ENCODE assay signal across 11 cellular contexts in the genomic region with DNA sequence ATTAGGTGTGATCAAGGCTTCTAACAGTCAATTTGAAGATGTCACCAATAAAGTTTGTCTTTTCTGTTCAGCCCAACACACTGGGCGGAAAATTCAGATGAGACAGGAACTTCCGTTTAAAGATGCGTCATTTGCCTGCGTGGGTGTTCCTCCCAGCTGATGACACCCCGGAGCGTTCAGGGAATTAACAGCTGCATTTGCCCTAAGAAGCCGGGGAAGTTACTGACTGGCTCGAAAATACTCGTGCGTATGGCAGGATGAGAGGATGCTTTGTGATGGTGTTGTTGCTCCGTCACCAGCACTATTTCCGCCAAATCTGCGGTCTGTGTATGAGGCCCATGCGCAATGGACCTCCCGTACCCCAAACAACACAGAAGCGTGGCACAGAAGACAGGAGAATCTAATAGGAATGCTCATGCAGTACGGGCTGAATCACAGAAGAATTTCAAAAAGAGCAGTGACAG. TPM values are rescaled to one million over a fixed set of nuclear protein-coding genes. Genes with fewer than 3 reads are reported as not detected.
DNase-seq lines count a peak whose midpoint lies in the region; ATAC-seq lines count a peak whose summit lies in the region.
"Had no signal": no experiment of that assay in that cellular context is flagged by ENCODE, and none has a peak within 500 bp of the region (broad histone marks: within the 10 kb centered on the region; RNA-seq: fewer than 3 reads in every experiment).

No MANE protein-coding gene starts in this region.

- H3K27ac Mint-ChIP-seq in dendritic cell treated with granulocyte-macrophage colony-stimulating factor and Interleukin-4, amounts not matched to agents 40 ng/mL and 50 ng/mL, for 4 days: peak overlapping the region; percentile 96
- H3K27ac Mint-ChIP-seq: activated naive CD4-positive, alpha-beta T cell treated with anti-CD3 and anti-CD28 coated beads, Interleukin-2, amount 50 U/mL, for 24 hours had no signal

- no peak overlapping the region for H3K4me3 Mint-ChIP-seq in dendritic cell treated with granulocyte-macrophage colony-stimulating factor and Interleukin-4, amounts not matched to agents 40 ng/mL and 50 ng/mL, for 4 days
- H3K4me3 Mint-ChIP-seq: activated naive CD4-positive, alpha-beta T cell treated with anti-CD3 and anti-CD28 coated beads, Interleukin-2, amount 50 U/mL, for 24 hours had no signal

- intact Hi-C loops in dendritic cell treated with granulocyte-macrophage colony-stimulating factor and Interleukin-4, amounts not matched to agents 40 ng/mL and 50 ng/mL, for 4 days (cut with micrococcal nuclease): no loop called here

- peak; percentile 43 for DNase-seq in ELR (ENCODE audit: low read depth)
- peak; percentile 75 for DNase-seq in NOMO-1 treated with DMSO at 0.1 percent for 48 hours (lab: John Stamatoyannopoulos, UW; ENCODE audit: unreplicated experiment)
- peak; percentile 75 for DNase-seq in occipital lobe (lab: John Stamatoyannopoulos, UW)
- no peak for DNase-seq in HUDEP-2 (lab: John Stamatoyannopoulos, UW; ENCODE audit: unreplicated experiment in 76 of 76)
- DNase-seq in NCI-H1417 (lab: John Stamatoyannopoulos, UW): no peak
- no peak for DNase-seq in NCI-H1694 (lab: John Stamatoyannopoulos, UW)
- DNase-seq: NCI-H2029 had no signal

- peaks cover 78% of the 10 kb centered on the region for H3K4me1 Mint-ChIP-seq in dendritic cell treated with granulocyte-macrophage colony-stimulating factor and Interleukin-4, amounts not matched to agents 40 ng/mL and 50 ng/mL, for 4 days (ENCODE audit: low read depth)
- H3K4me1 Mint-ChIP-seq: activated naive CD4-positive, alpha-beta T cell treated with anti-CD3 and anti-CD28 coated beads, Interleukin-2, amount 50 U/mL, for 24 hours had no signal

- ATAC-seq in HG02973 (IDR thresholded peaks at IDR 0.05; ENCODE audit: unreplicated experiment): no peak

- peaks cover 2% of the 10 kb centered on the region for H3K27me3 Mint-ChIP-seq in dendritic cell treated with granulocyte-macrophage colony-stimulating factor and Interleukin-4, amounts not matched to agents 40 ng/mL and 50 ng/mL, for 4 days
- H3K27me3 Mint-ChIP-seq: activated naive CD4-positive, alpha-beta T cell treated with anti-CD3 and anti-CD28 coated beads, Interleukin-2, amount 50 U/mL, for 24 hours had no signal

- peaks cover 6% of the 10 kb centered on the region for H3K9me3 Mint-ChIP-seq in dendritic cell treated with granulocyte-macrophage colony-stimulating factor and Interleukin-4, amounts not matched to agents 40 ng/mL and 50 ng/mL, for 4 days
- H3K9me3 Mint-ChIP-seq: activated naive CD4-positive, alpha-beta T cell treated with anti-CD3 and anti-CD28 coated beads, Interleukin-2, amount 50 U/mL, for 24 hours had no signal

- H3K36me3 Mint-ChIP-seq in dendritic cell treated with granulocyte-macrophage colony-stimulating factor and Interleukin-4, amounts not matched to agents 40 ng/mL and 50 ng/mL, for 4 days (ENCODE audit: low read depth): peaks cover 7% of the 10 kb centered on the region
- H3K36me3 Mint-ChIP-seq: activated naive CD4-positive, alpha-beta T cell treated with anti-CD3 and anti-CD28 coated beads, Interleukin-2, amount 50 U/mL, for 24 hours had no signal

RNA-seq across cellular contexts. Expression of gene PVALEF, which starts 11.9 kb away (rescaled TPM):
- total RNA-seq in occipital lobe: not detected
- total RNA-seq: glomerular endothelial cell had no signal

RNA-seq across cellular contexts. Expression of gene AATK, which starts 12.6 kb away (rescaled TPM):
- total RNA-seq in occipital lobe: 10.1 TPM

Comparison
In these comparisons a context has a peak if more than half of its experiments do, and no peak if none do; other contexts are left out.
1. DNase-seq: peak in ELR (single experiment), NOMO-1 treated with DMSO at 0.1 percent for 48 hours (single experiment) and occipital lobe (single experiment); none in HUDEP-2 (0 of 76), NCI-H1417 (0 of 3) and NCI-H1694 (single experiment).